Comparison of ENCODE assay signal across 12 cellular contexts in the genomic region with DNA sequence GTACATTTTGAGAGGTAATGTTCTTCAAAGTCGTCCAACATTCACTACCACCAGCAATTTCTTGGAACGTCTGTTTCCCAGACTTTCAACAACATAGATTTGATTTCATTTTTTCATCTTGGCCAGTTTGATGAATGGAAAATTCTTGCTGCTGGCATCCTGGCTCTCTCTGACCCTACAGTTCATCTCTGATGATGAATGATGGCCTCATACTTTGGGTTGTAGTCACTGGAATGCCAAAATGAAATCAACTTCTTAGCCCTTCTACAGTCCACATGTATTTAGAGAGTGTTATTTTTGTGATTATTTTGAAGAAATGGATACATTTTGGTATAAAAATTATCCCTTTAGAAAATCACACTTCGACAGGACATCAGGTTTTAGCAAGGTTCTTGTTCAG. TPM values are rescaled to one million over a fixed set of nuclear protein-coding genes. Genes with fewer than 3 reads are reported as not detected.
DNase-seq lines count a peak whose midpoint lies in the region; ATAC-seq, FAIRE-seq and TF ChIP-seq lines count a peak whose summit lies in the region.
"Had no signal": no experiment of that assay in that cellular context is flagged by ENCODE, and none has a peak within 500 bp of the region (broad histone marks: within the 10 kb centered on the region; RNA-seq: fewer than 3 reads in every experiment).

No MANE protein-coding gene starts in this region.

- peak overlapping the region; percentile 84 to 88 for H3K27ac ChIP-seq in A549
- H3K27ac ChIP-seq: suprapubic skin had no signal

- TF ChIP-seq RAD21 in A549 (conservative IDR thresholded peaks at IDR 0.05 in 1 of 2, IDR thresholded peaks at IDR 0.05 in 1 of 2) (no peak), Ishikawa (IDR thresholded peaks at IDR 0.05; ENCODE audit: low read depth) (no peak)

- H3K4me3 ChIP-seq in A549 (no peak overlapping the region; the same call in 2 of the 3 replicates), bronchial epithelial cell (ENCODE audit: low read depth, low read length) (no peak overlapping the region)
- H3K4me3 ChIP-seq: K562, suprapubic skin had no signal

- TF ChIP-seq CTCF in A549 (IDR thresholded peaks at IDR 0.05), result no peak
- TF ChIP-seq CTCF in bronchial epithelial cell (IDR thresholded peaks at IDR 0.05; ENCODE audit: insufficient read depth, low read length, severe bottlenecking), result no peak

- H3K4me2 ChIP-seq in A549, result peak overlapping the region; percentile 74

- H3K27me3 ChIP-seq in bronchial epithelial cell (ENCODE audit: control insufficient read depth, insufficient read depth, low read length), result no peaks in the 10 kb centered on the region
- H3K27me3 ChIP-seq: suprapubic skin had no signal

- POLR2A ChIA-PET in A549 (lab: Yijun Ruan, JAX), result interaction anchor here (1.0 kb wide), 1 partner anchor 547 kb away, joined by 7 read pairs; no protein-coding TSS in a partner anchor

- no peak for FAIRE-seq in A549 (lab: Jason Lieb, UNC)
- FAIRE-seq in bronchial epithelial cell (lab: Jason Lieb, UNC), result no peak
- FAIRE-seq: K562 had no signal

- H3K36me3 ChIP-seq in bronchial epithelial cell (ENCODE audit: control insufficient read depth, insufficient read depth, low read length), result no peaks in the 10 kb centered on the region
- H3K36me3 ChIP-seq: suprapubic skin had no signal

- no peaks in the 10 kb centered on the region for H3K9me3 ChIP-seq in A549
- H3K9me3 ChIP-seq: suprapubic skin had no signal

- TF ChIP-seq EP300 in A549 (IDR thresholded peaks at IDR 0.05), result no peak
- TF ChIP-seq EP300 in Ishikawa (IDR thresholded peaks at IDR 0.05; ENCODE audit: borderline replicate concordance), result no peak

- H3K4me1 ChIP-seq in A549, result peaks cover 63% of the 10 kb centered on the region

- CTCF ChIA-PET in A549 (lab: Yijun Ruan, JAX), result interaction anchor here (1.3 kb wide), 1 partner anchor 10 kb away, joined by 3 read pairs; no protein-coding TSS in a partner anchor

- DNase-seq in A549 (ENCODE audit: low read depth in 1 of 2, low spot score in 1 of 2), result no peak
- peak; percentile 72 for DNase-seq in bronchial epithelial cell (ENCODE audit: low read depth)
- DNase-seq in kidney tubule cell (ENCODE audit: low spot score), result peak; percentile 35
- DNase-seq in NCI-H2107 (lab: John Stamatoyannopoulos, UW), result no peak
- no peak for DNase-seq in stimulated activated CD4-positive, alpha-beta T cell treated with anti-CD3 and anti-CD28 coated beads, Interleukin-2, amount 100 ng/mL, for 48 hours
- DNase-seq: activated CD4-positive, alpha-beta T cell treated with anti-CD3 and anti-CD28 coated beads, Interleukin-2, amount 50 U/mL, for 4 hours; T-helper 2 cell had no signal

- WGBS in A549 (ENCODE audit: missing lambda C conversion rate), result 19% methylated on average over 3 of the region's 3 CpGs

- peak; percentile 67 to 76; a peak in 5 of 6 replicates for ATAC-seq in A549
- no peak for ATAC-seq in HG03097 (IDR thresholded peaks at IDR 0.05; ENCODE audit: low FRiP score, unreplicated experiment)
- ATAC-seq in GM18502 (IDR thresholded peaks at IDR 0.05; ENCODE audit: poor library complexity, unreplicated experiment), result no peak
- ATAC-seq: K562 had no signal

- TF ChIP-seq POLR2A in A549 (IDR thresholded peaks at IDR 0.05; ENCODE audit: low read length), result no peak

TF ChIP-seq in A549, 52 proteins besides CTCF, POLR2A, EP300 and RAD21:
- TF ChIP-seq, protein P1, sequence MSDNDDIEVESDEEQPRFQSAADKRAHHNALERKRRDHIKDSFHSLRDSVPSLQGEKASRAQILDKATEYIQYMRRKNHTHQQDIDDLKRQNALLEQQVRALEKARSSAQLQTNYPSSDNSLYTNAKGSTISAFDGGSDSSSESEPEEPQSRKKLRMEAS (IDR thresholded peaks at IDR 0.05), result no peak
- TF ChIP-seq SREBF2 (IDR thresholded peaks at IDR 0.05) (no peak), CEBPB (IDR thresholded peaks at IDR 0.05) (no peak), HOXB5 (CRISPR knock-in tag; IDR thresholded peaks at IDR 0.05) (peak; percentile 33; the same call in 1 of the 2 replicates), TP53 (CRISPR knock-in tag; IDR thresholded peaks at IDR 0.05) (no peak), FOSL2 (IDR thresholded peaks at IDR 0.05) (0 out of 2 replicates have a peak, but pooled peaks have one; percentile 9), FOSL2 (CRISPR knock-in tag; IDR thresholded peaks at IDR 0.05) (no peak)
TF ChIP-seq in A549: peak in this region for 2.

TF ChIP-seq in Ishikawa, 13 proteins besides CTCF, POLR2A, EP300 and RAD21:
- TF ChIP-seq EGR1 (IDR thresholded peaks at IDR 0.05) (no peak), TEAD4 (IDR thresholded peaks at IDR 0.05) (0 out of 2 replicates have a peak, but pooled peaks have one; percentile 11)

RNA-seq across cellular contexts. Expression of a gene that starts 8.8 kb away (rescaled TPM):
- polyA plus RNA-seq in A549 (2011; rRNA removed), result 6.3 and 6.5 TPM in 2 replicates
- 9.9 and 17.3 TPM in 2 replicates for polyA plus RNA-seq in A549 (2012; cell fraction: cytosol; rRNA removed)
- polyA plus RNA-seq in A549 (2012; cell fraction: nucleus; rRNA removed), result 14.0 and 24.6 TPM in 2 replicates
- polyA plus RNA-seq in A549 (2017; fragmentation: RNase III; extraction: RNeasy Plus Mini Kit Qiagen cat#74134 plus additional on column Dnase treatment), result 15.3 to 20.8 TPM (median 18.8 TPM) in 3 replicates
- polyA minus RNA-seq in A549 (2011; rRNA and poly(A)+ RNA removed), result 2.7 and 3.9 TPM in 2 replicates
- 3.4 and 4.0 TPM in 2 replicates for total RNA-seq in bronchial epithelial cell

RNA-seq across cellular contexts. Expression of a gene that starts 37.1 kb away (rescaled TPM):
- polyA plus RNA-seq in A549 (2011; rRNA removed) (6.3 and 6.9 TPM in 2 replicates), A549 (2017; fragmentation: RNase III; extraction: RNeasy Plus Mini Kit Qiagen cat#74134 plus additional on column Dnase treatment) (2.2 to 3.1 TPM (median 2.6 TPM) in 3 replicates)
- 1.7 and 2.1 TPM in 2 replicates for polyA plus RNA-seq in A549 (2012; cell fraction: cytosol; rRNA removed)
- 2.0 and 2.9 TPM in 2 replicates for polyA plus RNA-seq in A549 (2012; cell fraction: nucleus; rRNA removed)
- polyA minus RNA-seq in A549 (2011; rRNA and poly(A)+ RNA removed), result 19.5 and 28.6 TPM in 2 replicates
- 6.0 and 11.6 TPM in 2 replicates for total RNA-seq in bronchial epithelial cell

Comparison
In these comparisons a context has a peak if more than half of its experiments do, and no peak if none do; other contexts are left out.
1. ATAC-seq: peak in A549 (2 of 2); none in HG03097 (single experiment) and GM18502 (single experiment).
2. DNase-seq: peak in bronchial epithelial cell (single experiment) and kidney tubule cell (single experiment); none in A549 (0 of 2), NCI-H2107 (single experiment) and stimulated activated CD4-positive, alpha-beta T cell treated with anti-CD3 and anti-CD28 coated beads, Interleukin-2, amount 100 ng/mL, for 48 hours (0 of 2).